Comparison of ENCODE assay signal across 1 cellular context in genomic region chrX:113929004-113929403, GRCh38.
TF ChIP-seq lines count a peak whose summit lies in the region.

No MANE protein-coding gene starts in this region.

TF ChIP-seq in H1, 55 proteins besides CTCF, POLR2A, EP300 and RAD21 (continued from another document):
- TF ChIP-seq CHD7 (IDR thresholded peaks at IDR 0.05; ENCODE audit: insufficient replicate concordance, low read length) (peak; percentile 48), CHD1 (IDR thresholded peaks at IDR 0.05; ENCODE audit: low read depth, low read length) (no peak), POU5F1 (IDR thresholded peaks at IDR 0.05; ENCODE audit: low read depth, low read length) (no peak), CBX5 (IDR thresholded peaks at IDR 0.05; ENCODE audit: low read depth, low read length) (no peak), RFX5 (IDR thresholded peaks at IDR 0.05; ENCODE audit: borderline replicate concordance, low read depth, low read length) (peak; percentile 56; the same call in 1 of the 2 replicates), SUZ12 (IDR thresholded peaks at IDR 0.05; ENCODE audit: low read length) (no peak), SIX5 (IDR thresholded peaks at IDR 0.05; ENCODE audit: low read depth, low read length) (no peak), SIRT6 (IDR thresholded peaks at IDR 0.05; ENCODE audit: low read length) (no peak), CTBP2 (IDR thresholded peaks at IDR 0.05; ENCODE audit: borderline replicate concordance, insufficient read depth, insufficient read length, low read length) (no peak), SP4 (IDR thresholded peaks at IDR 0.05; ENCODE audit: low read length) (no peak), TEAD4 (IDR thresholded peaks at IDR 0.05; ENCODE audit: low read depth, low read length) (peak; percentile 97), SP2 (IDR thresholded peaks at IDR 0.05; ENCODE audit: low read length) (no peak), ATF3 (IDR thresholded peaks at IDR 0.05; ENCODE audit: insufficient read depth, low read depth, low read length) (no peak), BACH1 (IDR thresholded peaks at IDR 0.05; ENCODE audit: low read length) (no peak), GTF2F1 (IDR thresholded peaks at IDR 0.05; ENCODE audit: borderline replicate concordance, low read depth, low read length) (no peak), PHF8 (conservative IDR thresholded peaks at IDR 0.05; ENCODE audit: low read depth, low read length) (no peak), TCF12 (IDR thresholded peaks at IDR 0.05; ENCODE audit: low read depth, low read length) (no peak), KDM4A (IDR thresholded peaks at IDR 0.05; ENCODE audit: low read depth, low read length, severe bottlenecking) (no peak), JUND (IDR thresholded peaks at IDR 0.05; ENCODE audit: low read length) (no peak), RNF2 (IDR thresholded peaks at IDR 0.05; ENCODE audit: borderline replicate concordance, low read depth, low read length, missing control alignments, poor library complexity, severe bottlenecking) (no peak), JUN (IDR thresholded peaks at IDR 0.05; ENCODE audit: low read depth, low read length) (no peak; the same call in 1 of the 2 replicates), E2F6 (IDR thresholded peaks at IDR 0.05) (peak; percentile 47; the same call in 1 of the 2 replicates), MAX (IDR thresholded peaks at IDR 0.05) (peak; percentile 45), TAF7 (optimal IDR thresholded peaks at IDR 0.05; ENCODE audit: borderline replicate concordance, low read depth, low read length) (no peak), CEBPB (IDR thresholded peaks at IDR 0.05; ENCODE audit: low read depth, low read length) (no peak), SP1 (IDR thresholded peaks at IDR 0.05; ENCODE audit: low read depth, low read length) (no peak), KDM5A (IDR thresholded peaks at IDR 0.05; ENCODE audit: low read length) (no peak), NRF1 (IDR thresholded peaks at IDR 0.05; ENCODE audit: low read depth, low read length) (no peak), TAF1 (IDR thresholded peaks at IDR 0.05; ENCODE audit: low read depth, low read length) (no peak), TBP (IDR thresholded peaks at IDR 0.05; ENCODE audit: low read depth, low read length) (no peak), HDAC6 (IDR thresholded peaks at IDR 0.05; ENCODE audit: low read depth, low read length) (no peak), BCL11A (IDR thresholded peaks at IDR 0.05; ENCODE audit: low read depth in 2 of 2, low read length in 2 of 2) (no peak), BRCA1 (IDR thresholded peaks at IDR 0.05; ENCODE audit: low read depth, low read length) (no peak), GABPA (IDR thresholded peaks at IDR 0.05; ENCODE audit: borderline replicate concordance, insufficient read depth, low read length) (no peak), MAFK (IDR thresholded peaks at IDR 0.05; ENCODE audit: low read depth, low read length) (no peak), RBBP5 (IDR thresholded peaks at IDR 0.05; ENCODE audit: borderline replicate concordance, low read depth, low read length) (no peak), EGR1 (IDR thresholded peaks at IDR 0.05; ENCODE audit: borderline replicate concordance, low read depth, low read length) (no peak), ATF2 (IDR thresholded peaks at IDR 0.05; ENCODE audit: low read length) (peak; percentile 55; the same call in 1 of the 2 replicates), KDM1A (IDR thresholded peaks at IDR 0.05; ENCODE audit: borderline replicate concordance, low read length) (no peak), USF2 (IDR thresholded peaks at IDR 0.05; ENCODE audit: low read length) (no peak)
